ENCODE assay signal across 8 cellular contexts in the genomic region with DNA sequence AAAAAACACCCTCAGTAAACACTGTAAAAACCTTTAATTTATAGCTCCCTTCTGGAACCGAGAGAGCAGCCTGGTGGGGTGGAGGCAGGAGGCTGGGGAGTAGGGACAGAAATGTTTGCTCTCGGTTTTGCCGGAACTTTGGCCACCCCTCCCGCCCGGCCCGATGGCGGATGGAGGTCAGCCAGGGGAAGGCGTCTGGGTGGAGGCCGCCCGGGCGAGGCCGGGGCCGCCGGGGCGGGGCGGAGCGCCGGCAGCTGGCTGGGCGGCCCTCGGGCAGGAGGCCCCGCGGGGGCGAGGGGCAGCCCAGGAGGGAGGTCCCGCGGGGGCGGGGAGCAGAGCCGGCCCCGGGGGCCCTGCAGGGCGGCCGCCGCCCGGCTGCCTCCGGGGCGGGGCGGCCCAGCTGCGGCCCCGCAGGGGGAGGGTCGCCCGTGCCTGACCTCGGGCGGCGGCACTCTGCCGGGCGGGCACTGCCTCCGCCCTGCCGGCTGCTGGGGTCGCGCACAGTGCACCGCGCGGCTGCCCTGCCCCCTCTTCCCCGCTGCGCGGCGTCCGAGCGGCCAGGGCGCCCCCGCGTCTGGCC. TPM values are rescaled to one million over a fixed set of nuclear protein-coding genes. Genes with fewer than 3 reads are reported as not detected.
DNase-seq lines count a peak whose midpoint lies in the region; ATAC-seq and TF ChIP-seq lines count a peak whose summit lies in the region.

No MANE protein-coding gene starts in this region.

- peaks cover 55% of the 10 kb centered on the region for H3K4me1 Mint-ChIP-seq in Calu3 (ENCODE audit: low read depth, unreplicated experiment)

- peaks cover 65% of the 10 kb centered on the region for H3K36me3 Mint-ChIP-seq in Calu3 (ENCODE audit: insufficient read depth, unreplicated experiment)

- ATAC-seq in GM19455 (IDR thresholded peaks at IDR 0.05; ENCODE audit: unreplicated experiment), result peak; percentile 48
- ATAC-seq in HG03565 (IDR thresholded peaks at IDR 0.05; ENCODE audit: unreplicated experiment), result peak; percentile 37
- ATAC-seq in upper lobe of right lung, result peak; percentile 80

- no peaks in the 10 kb centered on the region for H3K9me3 ChIP-seq in trophoblast cell (ENCODE audit: insufficient read depth, low read depth, low read length)
- H3K9me3 ChIP-seq in upper lobe of right lung, result no peaks in the 10 kb centered on the region

- WGBS in trophoblast cell (ENCODE audit: extremely low coverage, insufficient coverage, insufficient read length), result no CpG with 5 or more reads among the region's 60 CpGs

- peaks cover 6 to 12% of the 10 kb centered on the region in 2 experiments for H3K36me3 ChIP-seq in trophoblast cell (ENCODE audit: control insufficient read depth in 1 of 2, insufficient read depth in 2 of 2, low read length in 2 of 2)
- H3K36me3 ChIP-seq in upper lobe of right lung, result peaks cover 12% of the 10 kb centered on the region

- H3K4me3 ChIP-seq in trophoblast cell (ENCODE audit: low read depth, low read length), result peak overlapping the region; percentile 62
- peak overlapping the region; percentile 97 for H3K4me3 ChIP-seq in upper lobe of right lung

- H3K23ac ChIP-seq in trophoblast cell (ENCODE audit: low read length), result no peak overlapping the region

- peak overlapping the region; percentile 98 for H3K4me3 Mint-ChIP-seq in Calu3 (ENCODE audit: low read depth, unreplicated experiment)

- TF ChIP-seq CTCF in Calu3 (IDR thresholded peaks at IDR 0.05; ENCODE audit: unreplicated experiment), result no peak
- no peak for TF ChIP-seq CTCF in RWPE1 (conservative IDR thresholded peaks at IDR 0.05; ENCODE audit: low read depth)
- TF ChIP-seq CTCF in upper lobe of right lung (IDR thresholded peaks at IDR 0.05), result no peak

- BruUV-seq in Calu3 (replicated peaks; lab: Mats Ljungman, UMichigan), result no TSS peak

- peak overlapping the region; percentile 30 for H2AFZ ChIP-seq in trophoblast cell (ENCODE audit: insufficient read depth, low read length, poor library complexity)

- no peak overlapping the region for H2BK12ac ChIP-seq in trophoblast cell (ENCODE audit: low read length)

- peak overlapping the region; percentile 63 for H4K12ac ChIP-seq in trophoblast cell (ENCODE audit: low read depth, low read length)

- H3K9ac ChIP-seq in trophoblast cell (ENCODE audit: low read length), result peak overlapping the region; percentile 70

- no peaks in the 10 kb centered on the region for H3K9me3 Mint-ChIP-seq in Calu3 (ENCODE audit: low read depth, unreplicated experiment)

- H2AK5ac ChIP-seq in trophoblast cell (ENCODE audit: low read length), result no peak overlapping the region

- DNase-seq in Calu3 (peak; percentile 96), RWPE1 (ENCODE audit: low spot score) (peak; percentile 43), head of caudate nucleus (peak; percentile 17 to 86 (median 68)), trophoblast cell (peak; percentile 85 to 90), upper lobe of right lung (peak; percentile 94)
- DNase-seq in activated naive CD4-positive, alpha-beta T cell treated with anti-CD3 and anti-CD28 coated beads, Interleukin-2, amount 50 U/mL, for 16 hours, result peak; percentile 41

- CTCF ChIA-PET in Calu3 (lab: Charles Lee), result interaction anchor here (0.6 to 2.7 kb wide), 13 partner anchors 13 to 1483 kb away, joined by 3 to 24 read pairs (median 4); no protein-coding TSS in a partner anchor
- CTCF ChIA-PET in RWPE1 (lab: Yijun Ruan, JAX), result interaction anchor here (0.6 to 1.0 kb wide), 3 partner anchors 10 to 179 kb away, joined by 3 read pairs; no protein-coding TSS in a partner anchor

- H4K8ac ChIP-seq in trophoblast cell (ENCODE audit: low read depth, low read length), result peak overlapping the region; percentile 89

- peak overlapping the region; percentile 80 for H2BK120ac ChIP-seq in trophoblast cell (ENCODE audit: insufficient read depth, low read length, poor library complexity)

- intact Hi-C loops in Calu3 (cut with micrococcal nuclease; ENCODE audit: unreplicated experiment), result no loop called here
- intact Hi-C loops in head of caudate nucleus (cut with DNase I), result loop anchor here (2.0 to 10.0 kb wide), 2 partner anchors 46 to 132 kb away; a partner anchor contains a TSS
- intact Hi-C loops in upper lobe of right lung (cut with DNase I), result no loop called here

- peak overlapping the region; percentile 99 for H2BK5ac ChIP-seq in trophoblast cell (ENCODE audit: low read depth, low read length, poor library complexity)

- peaks cover 24% of the 10 kb centered on the region for H3K79me2 ChIP-seq in trophoblast cell (ENCODE audit: control insufficient read depth, insufficient read depth, low read length, poor library complexity)

- peak overlapping the region; percentile 99 for H3K27ac ChIP-seq in RWPE1
- H3K27ac ChIP-seq in trophoblast cell (ENCODE audit: low read depth, low read length), result peak overlapping the region; percentile 100
- peak overlapping the region; percentile 99 for H3K27ac ChIP-seq in upper lobe of right lung

- peak overlapping the region; percentile 85 for H3K14ac ChIP-seq in trophoblast cell (ENCODE audit: low read length)

- H3K27me3 ChIP-seq in trophoblast cell (ENCODE audit: insufficient read depth, low read length) (no peaks in the 10 kb centered on the region), upper lobe of right lung (no peaks in the 10 kb centered on the region)

- peak overlapping the region; percentile 92 for H3K27ac Mint-ChIP-seq in Calu3 (ENCODE audit: unreplicated experiment)

- peak overlapping the region; percentile 99 for H4K91ac ChIP-seq in trophoblast cell (ENCODE audit: low read depth, low read length)

- POLR2A ChIA-PET in RWPE1 (lab: Yijun Ruan, JAX; ENCODE audit: low non-redundant PET), result interaction anchor here (0.6 to 1.2 kb wide), 3 partner anchors 41 to 155 kb away, joined by 3 to 10 read pairs (median 5); no protein-coding TSS in a partner anchor

- H3K4me1 ChIP-seq in trophoblast cell (ENCODE audit: control insufficient read depth in 1 of 2, insufficient read depth in 2 of 2, low read length in 2 of 2) (peaks cover 11 to 13% of the 10 kb centered on the region in 2 experiments), upper lobe of right lung (peaks cover 32% of the 10 kb centered on the region)

- peak overlapping the region; percentile 95 for H3K4ac ChIP-seq in trophoblast cell (ENCODE audit: low read depth, low read length)

- peak overlapping the region; percentile 92 for H3K18ac ChIP-seq in trophoblast cell (ENCODE audit: low read length)

- H3K79me1 ChIP-seq in trophoblast cell (ENCODE audit: low read length), result peaks cover 28% of the 10 kb centered on the region

- no peaks in the 10 kb centered on the region for H3K27me3 Mint-ChIP-seq in Calu3 (ENCODE audit: unreplicated experiment)

- H3K4me2 ChIP-seq in trophoblast cell (ENCODE audit: low read length), result peak overlapping the region; percentile 58

RNA-seq across cellular contexts. Expression of a gene that starts 0.8 kb away (rescaled TPM):
- total RNA-seq in Calu3 (2022) (184 and 265 TPM in 2 replicates), upper lobe of right lung (89.4 TPM)
- 90.2 and 92.2 TPM in 2 replicates for polyA plus RNA-seq in trophoblast cell (2013)

Comparison
In these comparisons a context has a peak if more than half of its experiments do, and no peak if none do; other contexts are left out.
1. Peak in every context shown above with its lines: DNase-seq, ATAC-seq, H3K4me3 ChIP-seq and H3K27ac ChIP-seq.
2. DNase-seq: peak in every context shown above with its lines; median percentile 96 in Calu3; 94 in upper lobe of right lung; 88 in trophoblast cell; 68 in head of caudate nucleus; 43 in RWPE1; 41 in activated naive CD4-positive, alpha-beta T cell treated with anti-CD3 and anti-CD28 coated beads, Interleukin-2, amount 50 U/mL, for 16 hours.